18 cellular contexts compared by ENCODE assay signal in the genomic region with DNA sequence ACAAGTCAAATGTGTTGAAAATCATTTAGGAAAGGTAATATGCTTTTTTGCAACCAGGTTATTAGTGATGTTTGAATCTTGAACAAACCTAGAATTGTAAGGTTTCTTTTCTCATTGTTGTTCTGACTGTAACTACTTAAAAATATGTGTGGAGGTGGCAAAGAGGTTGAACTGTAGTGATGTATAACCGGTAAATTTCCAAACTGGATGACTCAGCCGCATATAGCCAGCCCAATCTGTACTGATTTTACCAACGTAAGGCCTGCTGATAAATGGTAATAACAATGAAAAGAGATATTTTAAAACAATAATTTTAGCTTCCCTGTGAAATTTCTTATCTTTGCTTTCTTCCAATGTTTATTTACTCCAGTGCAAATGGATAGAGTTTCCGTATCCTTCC.
"Had no signal": no experiment of that assay in that cellular context is flagged by ENCODE, and none has a peak within 500 bp of the region (broad histone marks: within the 10 kb centered on the region; RNA-seq: fewer than 3 reads in every experiment).

No MANE protein-coding gene starts in this region.

- H3K36me3 ChIP-seq: lower lobe of right lung had no signal

- DNase-seq: activated CD4-positive, alpha-beta memory T cell treated with anti-CD3 and anti-CD28 coated beads for 36 hours; activated CD4-positive, alpha-beta T cell treated with anti-CD3 and anti-CD28 coated beads for 4 hours; amniotic stem cell; body of pancreas; cortex of kidney; effector CD4-positive, alpha-beta T cell; foreskin keratinocyte; hippocampal formation; islet precursor cell; left colon; lower lobe of right lung; stimulated activated naive B cell treated with anti-CD40 and anti-IgM and Interleukin-4, amounts not matched to agents 10 μg/mL and 1 μg/mL and 100 μg/mL, for 72 hours; SW 1271; T-helper 2 cell had no signal

- H3K4me1 Mint-ChIP-seq: nephron had no signal

- H3K27ac ChIP-seq: body of pancreas, foreskin keratinocyte, lower lobe of right lung had no signal

- H3K4me3 Mint-ChIP-seq: activated CD4-positive, alpha-beta memory T cell treated with anti-CD3 and anti-CD28 coated beads for 36 hours; activated naive CD8-positive, alpha-beta T cell; mesothelial cell of epicardium; nephron; stimulated activated naive B cell treated with anti-CD40 and anti-IgM and Interleukin-4, amounts not matched to agents 10 μg/mL and 1 μg/mL and 100 μg/mL, for 72 hours; WTC11 had no signal

- H3K9me3 ChIP-seq: body of pancreas, lower lobe of right lung had no signal

- H3K36me3 Mint-ChIP-seq: activated CD4-positive, alpha-beta memory T cell treated with anti-CD3 and anti-CD28 coated beads for 36 hours; activated naive CD8-positive, alpha-beta T cell; mesothelial cell of epicardium; stimulated activated naive B cell treated with anti-CD40 and anti-IgM and Interleukin-4, amounts not matched to agents 10 μg/mL and 1 μg/mL and 100 μg/mL, for 72 hours; WTC11 had no signal

- H3K9me3 Mint-ChIP-seq: nephron; stimulated activated naive B cell treated with anti-CD40 and anti-IgM and Interleukin-4, amounts not matched to agents 10 μg/mL and 1 μg/mL and 100 μg/mL, for 72 hours; WTC11 had no signal

- H3K4me1 ChIP-seq: body of pancreas, foreskin keratinocyte had no signal

- H3K27me3 Mint-ChIP-seq: activated CD4-positive, alpha-beta memory T cell treated with anti-CD3 and anti-CD28 coated beads for 36 hours; activated naive CD8-positive, alpha-beta T cell; stimulated activated naive B cell treated with anti-CD40 and anti-IgM and Interleukin-4, amounts not matched to agents 10 μg/mL and 1 μg/mL and 100 μg/mL, for 72 hours had no signal

- H3K4me3 ChIP-seq: body of pancreas, lower lobe of right lung had no signal

- H3K27ac Mint-ChIP-seq: activated CD4-positive, alpha-beta memory T cell treated with anti-CD3 and anti-CD28 coated beads for 36 hours; activated naive CD8-positive, alpha-beta T cell; mesothelial cell of epicardium; nephron; stimulated activated naive B cell treated with anti-CD40 and anti-IgM and Interleukin-4, amounts not matched to agents 10 μg/mL and 1 μg/mL and 100 μg/mL, for 72 hours; WTC11 had no signal

- H3K27me3 ChIP-seq: body of pancreas, foreskin keratinocyte had no signal
